ENCODE assay signal across 8 cellular contexts in genomic region chr13:80342541-80343371, GRCh38. TPM values are rescaled to one million over a fixed set of nuclear protein-coding genes. Genes with fewer than 3 reads are reported as not detected.
DNase-seq lines count a peak whose midpoint lies in the region; ATAC-seq and TF ChIP-seq lines count a peak whose summit lies in the region.

No MANE protein-coding gene starts in this region.

- peak overlapping the region; percentile 88 for H2AFZ ChIP-seq in parathyroid adenoma

- peak; percentile 95 for TF ChIP-seq CTCF in parathyroid adenoma (IDR thresholded peaks at IDR 0.05)

- H3K36me3 Mint-ChIP-seq in IgD-negative memory B cell: no peaks in the 10 kb centered on the region

- H3K4me3 ChIP-seq in SK-N-MC: peak overlapping the region; percentile 92
- peak overlapping the region; percentile 58 for H3K4me3 ChIP-seq in parathyroid adenoma (ENCODE audit: low read depth, low read length)

- no peaks in the 10 kb centered on the region for H3K79me2 ChIP-seq in parathyroid adenoma

- peak overlapping the region; percentile 68 for H3K9ac ChIP-seq in SK-N-MC (ENCODE audit: insufficient read length)
- H3K9ac ChIP-seq in parathyroid adenoma: no peak overlapping the region

- ATAC-seq in GM21528 (IDR thresholded peaks at IDR 0.05; ENCODE audit: low FRiP score, unreplicated experiment): peak; percentile 67

- H3K4me1 ChIP-seq in parathyroid adenoma: no peaks in the 10 kb centered on the region

- peaks cover 0 to 2% (median 0%) of the 10 kb centered on the region in 3 donors for H3K9me3 Mint-ChIP-seq in IgD-negative memory B cell

- peak; percentile 73 for DNase-seq in DMS53 (lab: John Stamatoyannopoulos, UW)
- DNase-seq in SK-N-MC (ENCODE audit: low read depth, low spot score): no peak
- DNase-seq in activated naive CD8-positive, alpha-beta T cell treated with anti-CD3 and anti-CD28 coated beads, Interleukin-2, amount 50 U/mL, for 16 hours (ENCODE audit: low read depth, low spot score): peak; percentile 27
- DNase-seq in cardiac septum (ENCODE audit: low spot score): peak; percentile 96
- peak; percentile 87 for DNase-seq in ureter (ENCODE audit: low spot score)

- H3K9me3 ChIP-seq in SK-N-MC (ENCODE audit: low read depth, low read length): no peaks in the 10 kb centered on the region
- H3K9me3 ChIP-seq in parathyroid adenoma (ENCODE audit: control insufficient read depth, low read length): no peaks in the 10 kb centered on the region

- H3K27ac Mint-ChIP-seq in IgD-negative memory B cell: peak overlapping the region in 2 of 3 donors; percentile 71 to 73

- H3K4me1 Mint-ChIP-seq in IgD-negative memory B cell: peaks cover 10 to 28% (median 11%) of the 10 kb centered on the region in 3 donors

- peaks cover 27% of the 10 kb centered on the region for H3K27me3 Mint-ChIP-seq in IgD-negative memory B cell

- no peak overlapping the region for H3K27ac ChIP-seq in SK-N-MC
- peak overlapping the region; percentile 59 for H3K27ac ChIP-seq in parathyroid adenoma

- H3K4me3 Mint-ChIP-seq in IgD-negative memory B cell: peak overlapping the region; percentile 70 to 87 (median 85)

- intact Hi-C loops in cardiac septum (cut with DNase I): loop anchor here (5.0 to 10.0 kb wide), 4 partner anchors 122 to 705 kb away; no protein-coding TSS in a partner anchor

- no peaks in the 10 kb centered on the region for H3K27me3 ChIP-seq in parathyroid adenoma (ENCODE audit: control insufficient read depth, insufficient read depth, low read length)

- H3K4me2 ChIP-seq in parathyroid adenoma (ENCODE audit: low read length): peak overlapping the region; percentile 74

- H3K36me3 ChIP-seq in SK-N-MC (ENCODE audit: insufficient read depth, low read length) (no peaks in the 10 kb centered on the region), parathyroid adenoma (ENCODE audit: control insufficient read depth, insufficient read depth, low read length) (no peaks in the 10 kb centered on the region)

RNA-seq across cellular contexts. Expression of gene SPRY2, which starts 1.8 kb away (rescaled TPM):
- polyA plus RNA-seq in IgD-negative memory B cell: not detected
- total RNA-seq in cardiac septum (32.8 TPM), ureter (19.7 TPM)
